ENCODE assay signal across 13 cellular contexts in the genomic region with DNA sequence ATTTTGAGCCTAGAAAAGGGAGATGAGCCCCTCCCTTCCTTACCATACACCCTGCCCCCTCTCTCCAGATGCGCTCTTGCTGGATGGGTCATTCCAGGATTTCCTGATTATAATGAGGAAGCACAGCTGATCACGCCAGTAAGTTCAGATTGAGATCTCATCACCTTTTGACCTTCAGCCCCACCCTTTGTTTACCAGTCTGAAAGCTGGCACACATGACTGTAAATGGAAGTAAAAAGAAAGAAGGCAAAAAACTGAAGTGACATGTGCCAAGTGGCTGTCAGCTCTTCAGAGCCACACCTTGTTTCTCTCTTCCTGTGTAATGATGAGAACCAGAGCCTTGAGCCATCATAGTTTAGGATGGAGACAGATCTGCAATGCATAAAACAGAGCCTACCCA. TPM values are rescaled to one million over a fixed set of nuclear protein-coding genes. Genes with fewer than 3 reads are reported as not detected.
DNase-seq lines count a peak whose midpoint lies in the region; ATAC-seq and TF ChIP-seq lines count a peak whose summit lies in the region.
"Had no signal": no experiment of that assay in that cellular context is flagged by ENCODE, and none has a peak within 500 bp of the region (broad histone marks: within the 10 kb centered on the region; RNA-seq: fewer than 3 reads in every experiment).

No MANE protein-coding gene starts in this region.

- no peak overlapping the region for H3K4me2 ChIP-seq in osteoblast (ENCODE audit: insufficient read depth, low read length)

- CTCF ChIA-PET in CD4-positive, alpha-beta memory T cell (lab: Charles Lee; ENCODE audit: partially characterized antibody) = interaction anchor here (0.9 to 10.9 kb wide), 6 partner anchors 13 to 128 kb away, joined by 3 to 112 read pairs (median 4); a partner anchor contains a TSS

- peak; percentile 46 for ATAC-seq in HG03432 (IDR thresholded peaks at IDR 0.05; ENCODE audit: unreplicated experiment)
- ATAC-seq in left colon = peak; percentile 80

- peak overlapping the region; percentile 13 to 48 for H3K4me3 ChIP-seq in CD4-positive, alpha-beta memory T cell (ENCODE audit: low read length in 2 of 2)
- no peak overlapping the region for H3K4me3 ChIP-seq in osteoblast (ENCODE audit: insufficient read depth, low read length)
- H3K4me3 ChIP-seq: gastrocnemius medialis, suprapubic skin had no signal

- no peaks in the 10 kb centered on the region for H3K36me3 ChIP-seq in CD4-positive, alpha-beta memory T cell (ENCODE audit: insufficient read depth, low read length)
- no peaks in the 10 kb centered on the region for H3K36me3 ChIP-seq in osteoblast (ENCODE audit: insufficient read depth, low read length)
- H3K36me3 ChIP-seq: gastrocnemius medialis, suprapubic skin, WERI-Rb-1 had no signal

- no peaks in the 10 kb centered on the region for H4K20me1 ChIP-seq in osteoblast (ENCODE audit: insufficient read depth, low read length)

- H3K9me3 ChIP-seq in CD4-positive, alpha-beta memory T cell (ENCODE audit: control insufficient read depth in 1 of 2, low read length in 2 of 2) = no peaks in the 10 kb centered on the region
- H3K9me3 ChIP-seq in osteoblast (ENCODE audit: low read depth, low read length) = no peaks in the 10 kb centered on the region
- H3K9me3 ChIP-seq: gastrocnemius medialis, suprapubic skin had no signal

- peak overlapping the region; percentile 90 to 98 (median 96) for H3K27ac Mint-ChIP-seq in CD4-positive, alpha-beta memory T cell
- H3K27ac Mint-ChIP-seq in activated T-helper 1 cell treated with anti-CD3 and anti-CD28 coated beads, Interleukin-12 subunit alpha, Interleukin-12 subunit beta, Interleukin-2, Interleukin-4 antibody, amounts not matched to agents 30 ng/mL and 10 ng/mL and 1 ng/mL, durations not matched to agents 14 hours and 24 hours and 36 hours = peak overlapping the region; percentile 78

- peaks cover 66 to 84% (median 74%) of the 10 kb centered on the region in 4 donors for H3K4me1 Mint-ChIP-seq in CD4-positive, alpha-beta memory T cell
- peaks cover 46% of the 10 kb centered on the region for H3K4me1 Mint-ChIP-seq in activated T-helper 1 cell treated with anti-CD3 and anti-CD28 coated beads, Interleukin-12 subunit alpha, Interleukin-12 subunit beta, Interleukin-2, Interleukin-4 antibody, amounts not matched to agents 30 ng/mL and 10 ng/mL and 1 ng/mL, durations not matched to agents 14 hours and 24 hours and 36 hours (ENCODE audit: low read depth)

- no peaks in the 10 kb centered on the region for H3K27me3 Mint-ChIP-seq in CD4-positive, alpha-beta memory T cell
- no peaks in the 10 kb centered on the region for H3K27me3 Mint-ChIP-seq in activated T-helper 1 cell treated with anti-CD3 and anti-CD28 coated beads, Interleukin-12 subunit alpha, Interleukin-12 subunit beta, Interleukin-2, Interleukin-4 antibody, amounts not matched to agents 30 ng/mL and 10 ng/mL and 1 ng/mL, durations not matched to agents 14 hours and 24 hours and 36 hours (ENCODE audit: insufficient read depth)

- H3K27ac ChIP-seq in CD4-positive, alpha-beta memory T cell (ENCODE audit: low read depth, low read length) = peak overlapping the region; percentile 8
- no peak overlapping the region for H3K27ac ChIP-seq in osteoblast (ENCODE audit: low read depth, low read length)
- H3K27ac ChIP-seq: gastrocnemius medialis, suprapubic skin, WERI-Rb-1 had no signal

- peaks cover 86% of the 10 kb centered on the region for H3K4me1 ChIP-seq in CD4-positive, alpha-beta memory T cell (ENCODE audit: insufficient read depth, low read length)
- H3K4me1 ChIP-seq in osteoblast (ENCODE audit: insufficient read depth, low read length) = peaks cover 20% of the 10 kb centered on the region

- no peaks in the 10 kb centered on the region for H3K79me2 ChIP-seq in osteoblast (ENCODE audit: insufficient read depth, low read length)

- no peak for TF ChIP-seq CTCF in osteoblast (IDR thresholded peaks at IDR 0.05; ENCODE audit: extremely low read depth, low read depth, low read length)

- H3K9me3 Mint-ChIP-seq in CD4-positive, alpha-beta memory T cell = peaks cover 0 to 5% (median under 1%) of the 10 kb centered on the region in 8 donors
- H3K9me3 Mint-ChIP-seq in activated T-helper 1 cell treated with anti-CD3 and anti-CD28 coated beads, Interleukin-12 subunit alpha, Interleukin-12 subunit beta, Interleukin-2, Interleukin-4 antibody, amounts not matched to agents 30 ng/mL and 10 ng/mL and 1 ng/mL, durations not matched to agents 14 hours and 24 hours and 36 hours = no peaks in the 10 kb centered on the region

- H3K36me3 Mint-ChIP-seq in CD4-positive, alpha-beta memory T cell = peaks cover 0 to 3% of the 10 kb centered on the region in 2 donors
- peaks cover 10% of the 10 kb centered on the region for H3K36me3 Mint-ChIP-seq in activated T-helper 1 cell treated with anti-CD3 and anti-CD28 coated beads, Interleukin-12 subunit alpha, Interleukin-12 subunit beta, Interleukin-2, Interleukin-4 antibody, amounts not matched to agents 30 ng/mL and 10 ng/mL and 1 ng/mL, durations not matched to agents 14 hours and 24 hours and 36 hours (ENCODE audit: low read depth)

- DNase-seq in CD4-positive, alpha-beta memory T cell = peak; percentile 42 to 62 (median 56)
- DNase-seq in activated T-helper 1 cell treated with anti-CD3 and anti-CD28 coated beads, Interleukin-12 subunit alpha, Interleukin-12 subunit beta, Interleukin-2, Interleukin-4 antibody, amounts not matched to agents 30 ng/mL and 10 ng/mL and 1 ng/mL, durations not matched to agents 14 hours and 24 hours and 36 hours (ENCODE audit: low spot score) = no peak
- DNase-seq in left colon (peak; percentile 23 to 53), SKM-1 (lab: John Stamatoyannopoulos, UW; ENCODE audit: unreplicated experiment) (no peak), osteoblast (ENCODE audit: insufficient read length, low spot score, missing footprints) (no peak), NCI-H1436 (lab: John Stamatoyannopoulos, UW) (no peak), UCSD-AML1 (lab: John Stamatoyannopoulos, UW; ENCODE audit: unreplicated experiment) (no peak)
- DNase-seq: NCI-H510A; stimulated activated CD4-positive, alpha-beta T cell treated with anti-CD3 and anti-CD28 coated beads, Interleukin-15, amount 100 ng/mL, for 24 hours; WERI-Rb-1 had no signal

- intact Hi-C loops in CD4-positive, alpha-beta memory T cell (cut with micrococcal nuclease) = loop anchor here (1.0 to 10.0 kb wide), 4 partner anchors 14 to 1230 kb away; a partner anchor contains a TSS
- intact Hi-C loops in activated T-helper 1 cell treated with anti-CD3 and anti-CD28 coated beads, Interleukin-12 subunit alpha, Interleukin-12 subunit beta, Interleukin-2, Interleukin-4 antibody, amounts not matched to agents 30 ng/mL and 10 ng/mL and 1 ng/mL, durations not matched to agents 14 hours and 24 hours and 36 hours (cut with micrococcal nuclease) = no loop called here
- intact Hi-C loops in left colon (cut with DNase I, micrococcal nuclease) = no loop called here

- H2AFZ ChIP-seq in osteoblast (ENCODE audit: low read length) = no peak overlapping the region

- POLR2A ChIA-PET in CD4-positive, alpha-beta memory T cell (lab: Charles Lee; ENCODE audit: partially characterized antibody) = interaction anchor here (0.7 to 12.3 kb wide), 11 partner anchors 12 to 340 kb away, joined by 3 to 205 read pairs (median 7); a partner anchor contains a TSS

- H3K4me3 Mint-ChIP-seq in CD4-positive, alpha-beta memory T cell = peak overlapping the region; percentile 78 to 91 (median 84)
- peak overlapping the region; percentile 75 for H3K4me3 Mint-ChIP-seq in activated T-helper 1 cell treated with anti-CD3 and anti-CD28 coated beads, Interleukin-12 subunit alpha, Interleukin-12 subunit beta, Interleukin-2, Interleukin-4 antibody, amounts not matched to agents 30 ng/mL and 10 ng/mL and 1 ng/mL, durations not matched to agents 14 hours and 24 hours and 36 hours

- no peaks in the 10 kb centered on the region for H3K27me3 ChIP-seq in CD4-positive, alpha-beta memory T cell (ENCODE audit: insufficient read depth, low read length)
- no peaks in the 10 kb centered on the region for H3K27me3 ChIP-seq in osteoblast (ENCODE audit: insufficient read depth, low read length)
- H3K27me3 ChIP-seq: gastrocnemius medialis, suprapubic skin had no signal

RNA-seq across cellular contexts. Expression of a gene that starts 27.9 kb away (rescaled TPM):
- total RNA-seq in CD4-positive, alpha-beta memory T cell = 100 to 1,000 TPM; 363 to 366 TPM
- polyA plus RNA-seq in CD4-positive, alpha-beta memory T cell = 100 to 1,000 TPM; 277 to 320 TPM
- 42.5 and 42.9 TPM in 2 replicates for total RNA-seq in activated T-helper 1 cell treated with anti-CD3 and anti-CD28 coated beads, Interleukin-12 subunit alpha, Interleukin-12 subunit beta, Interleukin-2, Interleukin-4 antibody, amounts not matched to agents 30 ng/mL and 10 ng/mL and 1 ng/mL, durations not matched to agents 14 hours and 24 hours and 36 hours
- 1 to 10 TPM; 7.1 to 9.6 TPM for total RNA-seq in left colon
- total RNA-seq in osteoblast = 25.7 and 27.1 TPM in 2 replicates

Comparison
In these comparisons a context has a peak if more than half of its experiments do, and no peak if none do; other contexts are left out.
1. DNase-seq: peak in CD4-positive, alpha-beta memory T cell (5 of 5) and left colon (2 of 2); none in activated T-helper 1 cell treated with anti-CD3 and anti-CD28 coated beads, Interleukin-12 subunit alpha, Interleukin-12 subunit beta, Interleukin-2, Interleukin-4 antibody, amounts not matched to agents 30 ng/mL and 10 ng/mL and 1 ng/mL, durations not matched to agents 14 hours and 24 hours and 36 hours (single experiment), SKM-1 (single experiment), osteoblast (single experiment), NCI-H1436 (single experiment) and UCSD-AML1 (single experiment).